ENCODE assay signal across 1 cellular context in genomic region chr6:88963139-88964090, GRCh38.
A peak's percentile ranks its signal among the peaks of the same experiment; 100 is the strongest.
TF ChIP-seq lines count a peak whose summit lies in the region.

Gene RNGTT, minus strand, starts transcription at chr6:88963618. Its CDS starts 209 bp downstream, at chr6:88963409.

TF ChIP-seq in K562, 482 proteins besides CTCF, POLR2A, EP300 and RAD21 (continued from another document and continues in another):
- TF ChIP-seq KAT7 (CRISPR knock-in tag; IDR thresholded peaks at IDR 0.05; ENCODE audit: borderline replicate concordance) (0 out of 2 replicates have a peak, but pooled peaks have one; percentile 53), HDAC1 (IDR thresholded peaks at IDR 0.05) (peak in 1 of 2 experiments; percentile 80; a peak in 2 of 4 replicates), POLR2AphosphoS5 (IDR thresholded peaks at IDR 0.05; ENCODE audit: control insufficient read depth, insufficient read depth, low read depth, low read length) (peak; percentile 72), ZNF12 (CRISPR knock-in tag; IDR thresholded peaks at IDR 0.05) (0 out of 2 replicates have a peak, but pooled peaks have one; percentile 30), KLF13 (tag; IDR thresholded peaks at IDR 0.05; ENCODE audit: borderline replicate concordance, low read depth) (0 out of 2 replicates have a peak, but pooled peaks have one; percentile 30), MBD2 (IDR thresholded peaks at IDR 0.05; ENCODE audit: borderline replicate concordance, low read depth) (peak; percentile 41; the same call in 1 of the 2 replicates), MBD1 (CRISPR knock-in tag; IDR thresholded peaks at IDR 0.05) (no peak), SP1 (CRISPR knock-in tag; IDR thresholded peaks at IDR 0.05) (peak; percentile 95), ETV5 (CRISPR knock-in tag; IDR thresholded peaks at IDR 0.05; ENCODE audit: low read depth) (peak; percentile 91), TAF7 (tag; IDR thresholded peaks at IDR 0.05) (peak; percentile 59; the same call in 1 of the 2 replicates), ZFX (CRISPR knock-in tag; IDR thresholded peaks at IDR 0.05) (peak; percentile 53), HBP1 (CRISPR knock-in tag; IDR thresholded peaks at IDR 0.05) (0 out of 2 replicates have a peak, but pooled peaks have one; percentile 37), HMGXB4 (CRISPR knock-in tag; IDR thresholded peaks at IDR 0.05) (peak; percentile 54; the same call in 1 of the 2 replicates), SIN3B (IDR thresholded peaks at IDR 0.05; ENCODE audit: low read depth) (0 out of 2 replicates have a peak, but pooled peaks have one; percentile 43), RCOR1 (IDR thresholded peaks at IDR 0.05; ENCODE audit: borderline replicate concordance in 1 of 2, low read depth in 2 of 2, low read length in 2 of 2) (peak in 1 of 2 experiments; percentile 5; a peak in 1 of 4 replicates), ZKSCAN8 (CRISPR knock-in tag; IDR thresholded peaks at IDR 0.05) (no peak), EWSR1 (IDR thresholded peaks at IDR 0.05; ENCODE audit: borderline replicate concordance, low read depth, partially characterized antibody) (no peak), PRPF4 (IDR thresholded peaks at IDR 0.05; ENCODE audit: insufficient read depth, low read depth, low read length, poor library complexity, severe bottlenecking) (no peak), C11orf30 (IDR thresholded peaks at IDR 0.05; ENCODE audit: low read depth) (peak; percentile 67), ETV1 (tag; conservative IDR thresholded peaks at IDR 0.05; ENCODE audit: low read depth) (peak; percentile 60), NR3C1 (CRISPR knock-in tag; IDR thresholded peaks at IDR 0.05) (0 out of 2 replicates have a peak, but pooled peaks have one; percentile 44), ZNF444 (CRISPR knock-in tag; IDR thresholded peaks at IDR 0.05) (no peak), NCOA1 (IDR thresholded peaks at IDR 0.05; ENCODE audit: low read depth) (0 out of 2 replicates have a peak, but pooled peaks have one; percentile 1)
- TF ChIP-seq, protein P1, sequence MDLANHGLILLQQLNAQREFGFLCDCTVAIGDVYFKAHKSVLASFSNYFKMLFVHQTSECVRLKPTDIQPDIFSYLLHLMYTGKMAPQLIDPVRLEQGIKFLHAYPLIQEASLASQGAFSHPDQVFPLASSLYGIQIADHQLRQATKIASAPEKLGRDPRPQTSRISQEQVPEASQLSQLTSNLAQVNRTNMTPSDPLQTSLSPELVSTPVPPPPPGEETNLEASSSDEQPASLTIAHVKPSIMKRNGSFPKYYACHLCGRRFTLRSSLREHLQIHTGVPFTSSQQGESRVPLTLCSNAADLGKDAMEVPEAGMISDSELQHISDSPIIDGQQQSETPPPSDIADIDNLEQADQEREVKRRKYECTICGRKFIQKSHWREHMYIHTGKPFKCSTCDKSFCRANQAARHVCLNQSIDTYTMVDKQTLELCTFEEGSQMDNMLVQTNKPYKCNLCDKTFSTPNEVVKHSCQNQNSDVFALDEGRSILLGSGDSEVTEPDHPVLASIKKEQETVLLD (IDR thresholded peaks at IDR 0.05), result 0 out of 2 replicates have a peak, but pooled peaks have one; percentile 34
- TF ChIP-seq, protein P2, sequence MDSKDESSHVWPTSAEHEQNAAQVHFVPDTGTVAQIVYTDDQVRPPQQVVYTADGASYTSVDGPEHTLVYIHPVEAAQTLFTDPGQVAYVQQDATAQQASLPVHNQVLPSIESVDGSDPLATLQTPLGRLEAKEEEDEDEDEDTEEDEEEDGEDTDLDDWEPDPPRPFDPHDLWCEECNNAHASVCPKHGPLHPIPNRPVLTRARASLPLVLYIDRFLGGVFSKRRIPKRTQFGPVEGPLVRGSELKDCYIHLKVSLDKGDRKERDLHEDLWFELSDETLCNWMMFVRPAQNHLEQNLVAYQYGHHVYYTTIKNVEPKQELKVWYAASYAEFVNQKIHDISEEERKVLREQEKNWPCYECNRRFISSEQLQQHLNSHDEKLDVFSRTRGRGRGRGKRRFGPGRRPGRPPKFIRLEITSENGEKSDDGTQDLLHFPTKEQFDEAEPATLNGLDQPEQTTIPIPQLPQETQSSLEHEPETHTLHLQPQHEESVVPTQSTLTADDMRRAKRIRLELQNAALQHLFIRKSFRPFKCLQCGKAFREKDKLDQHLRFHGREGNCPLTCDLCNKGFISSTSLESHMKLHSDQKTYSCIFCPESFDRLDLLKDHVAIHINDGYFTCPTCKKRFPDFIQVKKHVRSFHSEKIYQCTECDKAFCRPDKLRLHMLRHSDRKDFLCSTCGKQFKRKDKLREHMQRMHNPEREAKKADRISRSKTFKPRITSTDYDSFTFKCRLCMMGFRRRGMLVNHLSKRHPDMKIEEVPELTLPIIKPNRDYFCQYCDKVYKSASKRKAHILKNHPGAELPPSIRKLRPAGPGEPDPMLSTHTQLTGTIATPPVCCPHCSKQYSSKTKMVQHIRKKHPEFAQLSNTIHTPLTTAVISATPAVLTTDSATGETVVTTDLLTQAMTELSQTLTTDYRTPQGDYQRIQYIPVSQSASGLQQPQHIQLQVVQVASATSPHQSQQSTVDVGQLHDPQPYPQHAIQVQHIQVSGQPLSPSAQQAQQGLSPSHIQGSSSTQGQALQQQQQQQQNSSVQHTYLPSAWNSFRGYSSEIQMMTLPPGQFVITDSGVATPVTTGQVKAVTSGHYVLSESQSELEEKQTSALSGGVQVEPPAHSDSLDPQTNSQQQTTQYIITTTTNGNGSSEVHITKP (IDR thresholded peaks at IDR 0.05; ENCODE audit: partially characterized antibody), result peak; percentile 16
- TF ChIP-seq, protein P3, sequence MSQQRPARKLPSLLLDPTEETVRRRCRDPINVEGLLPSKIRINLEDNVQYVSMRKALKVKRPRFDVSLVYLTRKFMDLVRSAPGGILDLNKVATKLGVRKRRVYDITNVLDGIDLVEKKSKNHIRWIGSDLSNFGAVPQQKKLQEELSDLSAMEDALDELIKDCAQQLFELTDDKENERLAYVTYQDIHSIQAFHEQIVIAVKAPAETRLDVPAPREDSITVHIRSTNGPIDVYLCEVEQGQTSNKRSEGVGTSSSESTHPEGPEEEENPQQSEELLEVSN (IDR thresholded peaks at IDR 0.05; ENCODE audit: borderline replicate concordance in 1 of 2, extremely low read depth in 1 of 2, insufficient read depth in 1 of 2, insufficient read length in 1 of 2, low read depth in 1 of 2, low read length in 1 of 2, poor library complexity in 1 of 2, severe bottlenecking in 1 of 2), result peak; percentile 49 to 54
- TF ChIP-seq, protein P4, sequence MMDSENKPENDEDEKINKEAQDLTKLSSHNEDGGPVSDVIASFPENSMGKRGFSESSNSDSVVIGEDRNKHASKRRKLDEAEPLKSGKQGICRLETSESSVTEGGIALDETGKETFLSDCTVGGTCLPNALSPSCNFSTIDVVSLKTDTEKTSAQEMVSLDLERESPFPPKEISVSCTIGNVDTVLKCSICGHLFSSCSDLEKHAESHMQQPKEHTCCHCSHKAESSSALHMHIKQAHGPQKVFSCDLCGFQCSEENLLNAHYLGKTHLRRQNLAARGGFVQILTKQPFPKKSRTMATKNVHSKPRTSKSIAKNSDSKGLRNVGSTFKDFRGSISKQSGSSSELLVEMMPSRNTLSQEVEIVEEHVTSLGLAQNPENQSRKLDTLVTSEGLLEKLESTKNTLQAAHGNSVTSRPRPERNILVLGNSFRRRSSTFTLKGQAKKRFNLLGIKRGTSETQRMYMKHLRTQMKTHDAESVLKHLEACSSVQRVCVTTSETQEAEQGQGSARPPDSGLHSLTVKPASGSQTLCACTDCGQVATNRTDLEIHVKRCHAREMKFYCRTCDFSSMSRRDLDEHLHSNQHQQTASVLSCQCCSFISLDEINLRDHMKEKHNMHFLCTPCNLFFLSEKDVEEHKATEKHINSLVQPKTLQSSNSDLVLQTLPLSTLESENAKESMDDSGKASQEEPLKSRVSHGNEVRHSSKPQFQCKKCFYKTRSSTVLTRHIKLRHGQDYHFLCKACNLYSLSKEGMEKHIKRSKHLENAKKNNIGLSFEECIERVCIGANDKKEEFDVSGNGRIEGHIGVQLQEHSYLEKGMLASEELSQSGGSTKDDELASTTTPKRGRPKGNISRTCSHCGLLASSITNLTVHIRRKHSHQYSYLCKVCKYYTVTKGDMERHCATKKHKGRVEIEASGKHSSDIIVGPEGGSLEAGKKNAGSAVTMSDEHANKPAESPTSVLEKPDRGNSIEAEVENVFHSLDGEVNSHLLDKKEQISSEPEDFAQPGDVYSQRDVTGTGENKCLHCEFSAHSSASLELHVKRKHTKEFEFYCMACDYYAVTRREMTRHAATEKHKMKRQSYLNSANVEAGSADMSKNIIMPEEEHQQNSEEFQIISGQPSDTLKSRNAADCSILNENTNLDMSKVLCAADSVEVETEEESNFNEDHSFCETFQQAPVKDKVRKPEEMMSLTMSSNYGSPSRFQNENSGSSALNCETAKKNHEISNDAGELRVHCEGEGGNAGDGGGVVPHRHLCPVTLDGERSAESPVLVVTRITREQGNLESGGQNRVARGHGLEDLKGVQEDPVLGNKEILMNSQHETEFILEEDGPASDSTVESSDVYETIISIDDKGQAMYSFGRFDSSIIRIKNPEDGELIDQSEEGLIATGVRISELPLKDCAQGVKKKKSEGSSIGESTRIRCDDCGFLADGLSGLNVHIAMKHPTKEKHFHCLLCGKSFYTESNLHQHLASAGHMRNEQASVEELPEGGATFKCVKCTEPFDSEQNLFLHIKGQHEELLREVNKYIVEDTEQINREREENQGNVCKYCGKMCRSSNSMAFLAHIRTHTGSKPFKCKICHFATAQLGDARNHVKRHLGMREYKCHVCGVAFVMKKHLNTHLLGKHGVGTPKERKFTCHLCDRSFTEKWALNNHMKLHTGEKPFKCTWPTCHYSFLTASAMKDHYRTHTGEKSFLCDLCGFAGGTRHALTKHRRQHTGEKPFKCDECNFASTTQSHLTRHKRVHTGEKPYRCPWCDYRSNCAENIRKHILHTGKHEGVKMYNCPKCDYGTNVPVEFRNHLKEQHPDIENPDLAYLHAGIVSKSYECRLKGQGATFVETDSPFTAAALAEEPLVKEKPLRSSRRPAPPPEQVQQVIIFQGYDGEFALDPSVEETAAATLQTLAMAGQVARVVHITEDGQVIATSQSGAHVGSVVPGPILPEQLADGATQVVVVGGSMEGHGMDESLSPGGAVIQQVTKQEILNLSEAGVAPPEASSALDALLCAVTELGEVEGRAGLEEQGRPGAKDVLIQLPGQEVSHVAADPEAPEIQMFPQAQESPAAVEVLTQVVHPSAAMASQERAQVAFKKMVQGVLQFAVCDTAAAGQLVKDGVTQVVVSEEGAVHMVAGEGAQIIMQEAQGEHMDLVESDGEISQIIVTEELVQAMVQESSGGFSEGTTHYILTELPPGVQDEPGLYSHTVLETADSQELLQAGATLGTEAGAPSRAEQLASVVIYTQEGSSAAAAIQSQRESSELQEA (IDR thresholded peaks at IDR 0.05; ENCODE audit: low read depth), result no peak
- TF ChIP-seq, protein P5, sequence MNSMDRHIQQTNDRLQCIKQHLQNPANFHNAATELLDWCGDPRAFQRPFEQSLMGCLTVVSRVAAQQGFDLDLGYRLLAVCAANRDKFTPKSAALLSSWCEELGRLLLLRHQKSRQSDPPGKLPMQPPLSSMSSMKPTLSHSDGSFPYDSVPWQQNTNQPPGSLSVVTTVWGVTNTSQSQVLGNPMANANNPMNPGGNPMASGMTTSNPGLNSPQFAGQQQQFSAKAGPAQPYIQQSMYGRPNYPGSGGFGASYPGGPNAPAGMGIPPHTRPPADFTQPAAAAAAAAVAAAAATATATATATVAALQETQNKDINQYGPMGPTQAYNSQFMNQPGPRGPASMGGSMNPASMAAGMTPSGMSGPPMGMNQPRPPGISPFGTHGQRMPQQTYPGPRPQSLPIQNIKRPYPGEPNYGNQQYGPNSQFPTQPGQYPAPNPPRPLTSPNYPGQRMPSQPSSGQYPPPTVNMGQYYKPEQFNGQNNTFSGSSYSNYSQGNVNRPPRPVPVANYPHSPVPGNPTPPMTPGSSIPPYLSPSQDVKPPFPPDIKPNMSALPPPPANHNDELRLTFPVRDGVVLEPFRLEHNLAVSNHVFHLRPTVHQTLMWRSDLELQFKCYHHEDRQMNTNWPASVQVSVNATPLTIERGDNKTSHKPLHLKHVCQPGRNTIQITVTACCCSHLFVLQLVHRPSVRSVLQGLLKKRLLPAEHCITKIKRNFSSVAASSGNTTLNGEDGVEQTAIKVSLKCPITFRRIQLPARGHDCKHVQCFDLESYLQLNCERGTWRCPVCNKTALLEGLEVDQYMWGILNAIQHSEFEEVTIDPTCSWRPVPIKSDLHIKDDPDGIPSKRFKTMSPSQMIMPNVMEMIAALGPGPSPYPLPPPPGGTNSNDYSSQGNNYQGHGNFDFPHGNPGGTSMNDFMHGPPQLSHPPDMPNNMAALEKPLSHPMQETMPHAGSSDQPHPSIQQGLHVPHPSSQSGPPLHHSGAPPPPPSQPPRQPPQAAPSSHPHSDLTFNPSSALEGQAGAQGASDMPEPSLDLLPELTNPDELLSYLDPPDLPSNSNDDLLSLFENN (IDR thresholded peaks at IDR 0.05; ENCODE audit: low read depth in 2 of 2, low read length in 2 of 2), result 0 out of 4 replicates have a peak, but pooled peaks of 1 of the 2 experiments have one; percentile 20
- TF ChIP-seq, protein P6, sequence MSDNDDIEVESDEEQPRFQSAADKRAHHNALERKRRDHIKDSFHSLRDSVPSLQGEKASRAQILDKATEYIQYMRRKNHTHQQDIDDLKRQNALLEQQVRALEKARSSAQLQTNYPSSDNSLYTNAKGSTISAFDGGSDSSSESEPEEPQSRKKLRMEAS (CRISPR knock-in tag; IDR thresholded peaks at IDR 0.05), result peak; percentile 38; the same call in 1 of the 2 replicates
